Comparison of ENCODE assay signal across 14 cellular contexts in the genomic region with DNA sequence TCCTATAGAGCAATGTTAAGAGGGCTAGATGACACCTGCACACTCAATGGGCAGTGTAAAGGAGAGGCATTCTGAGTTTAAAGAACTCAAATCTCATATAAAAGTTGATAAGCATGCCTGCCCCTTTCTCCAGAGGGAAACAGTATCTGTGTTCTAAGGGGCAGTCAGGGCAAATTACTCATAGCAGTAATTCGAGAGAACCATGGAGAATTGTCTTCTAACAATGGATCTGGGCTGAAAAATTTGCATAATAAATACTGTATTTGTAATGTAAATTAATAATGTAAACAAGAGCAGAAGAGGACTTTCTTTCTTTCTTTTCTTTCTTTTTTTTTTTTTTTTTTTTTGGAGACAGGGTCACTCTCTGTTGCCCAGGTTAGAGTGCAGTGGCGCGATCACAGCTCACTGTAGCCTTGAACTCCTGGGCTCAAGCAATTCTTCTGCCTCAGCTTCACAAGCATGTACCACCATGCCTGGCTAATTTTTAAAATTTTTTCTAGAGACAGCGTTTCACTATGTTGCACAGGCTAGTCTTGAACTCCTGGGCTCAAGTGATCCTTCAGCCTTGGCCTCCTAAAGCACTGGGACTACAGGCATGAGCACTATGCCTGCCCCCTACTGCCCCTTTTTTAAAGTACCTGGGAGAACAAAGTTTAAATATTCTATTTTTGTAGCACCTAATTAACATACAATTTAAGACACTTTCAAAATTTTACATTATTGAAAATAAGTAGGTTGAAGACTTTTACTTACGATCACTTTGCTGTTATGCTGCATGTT.
"Had no signal": no experiment of that assay in that cellular context is flagged by ENCODE, and none has a peak within 500 bp of the region (broad histone marks: within the 10 kb centered on the region; RNA-seq: fewer than 3 reads in every experiment).

No MANE protein-coding gene starts in this region.

- DNase-seq: activated CD4-positive, alpha-beta T cell treated with anti-CD3 and anti-CD28 coated beads for 48 hours; activated naive CD4-positive, alpha-beta T cell treated with anti-CD3 and anti-CD28 coated beads, Interleukin-2, amount 50 U/mL, for 16 hours; activated T-cell treated with anti-CD3 and anti-CD28 coated beads for 4 hours; body of pancreas; glutamatergic neuron; left lung; psoas muscle; stimulated activated CD4-positive, alpha-beta T cell treated with anti-CD3 and anti-CD28 coated beads, Interleukin-12 subunit alpha, Interleukin-12 subunit beta, amount 100 ng/mL, for 4 hours; stimulated activated naive CD4-positive, alpha-beta T cell; substantia nigra; T-helper 1 cell had no signal

- FAIRE-seq: endometrium, keratinocyte had no signal

- H3K27ac ChIP-seq: body of pancreas, left lung, psoas muscle had no signal

- H3K4me1 ChIP-seq: body of pancreas, left lung, psoas muscle had no signal

- H3K4me3 ChIP-seq: body of pancreas, left lung, psoas muscle had no signal

- ATAC-seq: body of pancreas, esophagus mucosa, left lung, psoas muscle had no signal

- H3K27me3 ChIP-seq: body of pancreas, left lung had no signal

- H3K9me3 ChIP-seq: body of pancreas, psoas muscle had no signal
